10 cellular contexts compared by ENCODE assay signal in genomic region chr9:133122167-133122550, GRCh38. TPM values are rescaled to one million over a fixed set of nuclear protein-coding genes. Genes with fewer than 3 reads are reported as not detected.
A peak's percentile ranks its signal among the peaks of the same experiment; 100 is the strongest.
DNase-seq lines count a peak whose midpoint lies in the region; ATAC-seq and TF ChIP-seq lines count a peak whose summit lies in the region.
"Had no signal": no experiment of that assay in that cellular context is flagged by ENCODE, and none has a peak within 500 bp of the region (broad histone marks: within the 10 kb centered on the region; RNA-seq: fewer than 3 reads in every experiment).

No MANE protein-coding gene starts in this region.

- H3K36me3 Mint-ChIP-seq in T-helper 1 cell treated with Interleukin-12 subunit alpha and Interleukin-12 subunit beta and Interleukin-4 antibody, amounts not matched to agents 30 μg/mL and 1 μg/mL, for 36 hours (ENCODE audit: low read depth), result peaks cover 15% of the 10 kb centered on the region
- H3K36me3 Mint-ChIP-seq in activated naive CD8-positive, alpha-beta T cell treated with anti-CD3 and anti-CD28 coated beads, Interleukin-2, amount 10 ng/mL, durations not matched to agents 7 days and 5 days, result peaks cover 4% of the 10 kb centered on the region
- H3K36me3 Mint-ChIP-seq in nephron progenitor cell (ENCODE audit: low read depth), result no peaks in the 10 kb centered on the region

- no peaks in the 10 kb centered on the region for H3K27me3 Mint-ChIP-seq in T-helper 1 cell treated with Interleukin-12 subunit alpha and Interleukin-12 subunit beta and Interleukin-4 antibody, amounts not matched to agents 30 μg/mL and 1 μg/mL, for 36 hours (ENCODE audit: low read depth)
- no peaks in the 10 kb centered on the region for H3K27me3 Mint-ChIP-seq in activated naive CD8-positive, alpha-beta T cell treated with anti-CD3 and anti-CD28 coated beads, Interleukin-2, amount 10 ng/mL, durations not matched to agents 7 days and 5 days
- H3K27me3 Mint-ChIP-seq in nephron progenitor cell (ENCODE audit: low read depth, poor library complexity), result peaks cover 2% of the 10 kb centered on the region

- TF ChIP-seq CTCF in right lobe of liver (IDR thresholded peaks at IDR 0.05), result no peak
- TF ChIP-seq CTCF in stomach (IDR thresholded peaks at IDR 0.05), result no peak
- TF ChIP-seq CTCF in nephron progenitor cell (IDR thresholded peaks at IDR 0.05), result no peak

- no peaks in the 10 kb centered on the region for H3K36me3 ChIP-seq in right lobe of liver
- no peaks in the 10 kb centered on the region for H3K36me3 ChIP-seq in stomach

- H3K9me3 Mint-ChIP-seq in T-helper 1 cell treated with Interleukin-12 subunit alpha and Interleukin-12 subunit beta and Interleukin-4 antibody, amounts not matched to agents 30 μg/mL and 1 μg/mL, for 36 hours, result no peaks in the 10 kb centered on the region
- no peaks in the 10 kb centered on the region for H3K9me3 Mint-ChIP-seq in activated naive CD8-positive, alpha-beta T cell treated with anti-CD3 and anti-CD28 coated beads, Interleukin-2, amount 10 ng/mL, durations not matched to agents 7 days and 5 days
- H3K9me3 Mint-ChIP-seq in nephron progenitor cell, result no peaks in the 10 kb centered on the region

- H3K4me3 Mint-ChIP-seq in T-helper 1 cell treated with Interleukin-12 subunit alpha and Interleukin-12 subunit beta and Interleukin-4 antibody, amounts not matched to agents 30 μg/mL and 1 μg/mL, for 36 hours, result peak overlapping the region; percentile 43
- H3K4me3 Mint-ChIP-seq in activated naive CD8-positive, alpha-beta T cell treated with anti-CD3 and anti-CD28 coated beads, Interleukin-2, amount 10 ng/mL, durations not matched to agents 7 days and 5 days, result peak overlapping the region; percentile 71
- no peak overlapping the region for H3K4me3 Mint-ChIP-seq in nephron progenitor cell

- H3K27ac Mint-ChIP-seq in T-helper 1 cell treated with Interleukin-12 subunit alpha and Interleukin-12 subunit beta and Interleukin-4 antibody, amounts not matched to agents 30 μg/mL and 1 μg/mL, for 36 hours, result peak overlapping the region; percentile 58
- H3K27ac Mint-ChIP-seq in activated naive CD8-positive, alpha-beta T cell treated with anti-CD3 and anti-CD28 coated beads, Interleukin-2, amount 10 ng/mL, durations not matched to agents 7 days and 5 days, result peak overlapping the region; percentile 93
- H3K27ac Mint-ChIP-seq in nephron progenitor cell, result no peak overlapping the region

- TF ChIP-seq POLR2A in right lobe of liver (IDR thresholded peaks at IDR 0.05), result no peak
- no peak for TF ChIP-seq POLR2A in stomach (IDR thresholded peaks at IDR 0.05)

- H3K9me3 ChIP-seq in right lobe of liver (no peaks in the 10 kb centered on the region), stomach (no peaks in the 10 kb centered on the region)

- DNase-seq in T-helper 1 cell, result no peak
- no peak for DNase-seq in activated naive CD8-positive, alpha-beta T cell treated with anti-CD3 and anti-CD28 coated beads, Interleukin-2, amount 10 ng/mL, durations not matched to agents 7 days and 5 days
- no peak for DNase-seq in right lobe of liver
- DNase-seq in stomach, result no peak
- no peak for DNase-seq in nephron progenitor cell
- no peak for DNase-seq in HPDE6-E6E7 (ENCODE audit: extremely low spot score)
- DNase-seq: activated CD8-positive, alpha-beta memory T cell treated with anti-CD3 and anti-CD28 coated beads, Interleukin-2, amount 50 U/mL, for 4 hours had no signal

- H3K27me3 ChIP-seq in right lobe of liver, result no peaks in the 10 kb centered on the region
- H3K27me3 ChIP-seq in stomach, result no peaks in the 10 kb centered on the region

- intact Hi-C loops in right lobe of liver (cut with DNase I), result no loop called here
- intact Hi-C loops in stomach (cut with DNase I; ENCODE audit: low total_unique reads), result no loop called here

- no CpG with 5 or more reads among the region's 5 CpGs for WGBS in right lobe of liver (ENCODE audit: insufficient coverage, low coverage, low lambda C conversion rate, missing lambda C conversion rate)
- WGBS in stomach, 5 donors, result 84 to 96% (median 95%) methylated on average over 5 of the region's 5 CpGs

- peaks cover 2 to 37% (median 12%) of the 10 kb centered on the region in 4 donors for H3K4me1 ChIP-seq in right lobe of liver
- peaks cover 50 to 91% (median 81%) of the 10 kb centered on the region in 4 donors for H3K4me1 ChIP-seq in stomach

- H3K27ac ChIP-seq in right lobe of liver, result peak overlapping the region in 2 of 3 donors; percentile 12 to 77
- H3K27ac ChIP-seq in stomach, result peak overlapping the region; percentile 12 to 94 (median 91)
- H3K27ac ChIP-seq: SK-N-MC had no signal

- ATAC-seq in activated naive CD8-positive, alpha-beta T cell treated with anti-CD3 and anti-CD28 coated beads, Interleukin-2, amount 10 ng/mL, durations not matched to agents 7 days and 5 days (ENCODE audit: low read depth), result no peak
- ATAC-seq in right lobe of liver (no peak), HG03521 (IDR thresholded peaks at IDR 0.05; ENCODE audit: unreplicated experiment) (no peak)

- no peak overlapping the region for H3K4me3 ChIP-seq in right lobe of liver
- H3K4me3 ChIP-seq in stomach, result no peak overlapping the region

- no peak for TF ChIP-seq EP300 in stomach (IDR thresholded peaks at IDR 0.05)

- POLR2A ChIA-PET in activated naive CD8-positive, alpha-beta T cell treated with anti-CD3 and anti-CD28 coated beads, Interleukin-2, amount 10 ng/mL, durations not matched to agents 7 days and 5 days (lab: Charles Lee), result interaction anchor here (2.1 kb wide), 1 partner anchor 9 kb away, joined by 8 read pairs; no protein-coding TSS in a partner anchor

- H3K4me1 Mint-ChIP-seq in T-helper 1 cell treated with Interleukin-12 subunit alpha and Interleukin-12 subunit beta and Interleukin-4 antibody, amounts not matched to agents 30 μg/mL and 1 μg/mL, for 36 hours (ENCODE audit: low read depth), result peaks cover 58% of the 10 kb centered on the region
- H3K4me1 Mint-ChIP-seq in activated naive CD8-positive, alpha-beta T cell treated with anti-CD3 and anti-CD28 coated beads, Interleukin-2, amount 10 ng/mL, durations not matched to agents 7 days and 5 days, result peaks cover 52% of the 10 kb centered on the region
- peaks cover 77% of the 10 kb centered on the region for H3K4me1 Mint-ChIP-seq in nephron progenitor cell

RNA-seq across cellular contexts. Expression of gene RALGDS, which starts 1.1 kb away (rescaled TPM):
- total RNA-seq in activated naive CD8-positive, alpha-beta T cell treated with anti-CD3 and anti-CD28 coated beads, Interleukin-2, amount 10 ng/mL, durations not matched to agents 7 days and 5 days, result 100 to 1,000 TPM; 130 to 134 TPM
- total RNA-seq in right lobe of liver (10 to 100 TPM in 1 of 6 experiments, 1 to 10 TPM in 5; 4.3 to 19.8 (median 5.7) TPM), stomach (100 to 1,000 TPM in 1 of 5 donors, 10 to 100 TPM in 4; 29.4 to 242 (median 65.2) TPM)
- polyA plus RNA-seq in stomach, result 10 to 100 TPM; 20.5 to 45.8 (median 32.8) TPM

RNA-seq across cellular contexts. Expression of gene GBGT1, which starts 41.6 kb away (rescaled TPM):
- total RNA-seq in activated naive CD8-positive, alpha-beta T cell treated with anti-CD3 and anti-CD28 coated beads, Interleukin-2, amount 10 ng/mL, durations not matched to agents 7 days and 5 days, result 1 to 10 TPM; 4.0 to 4.5 TPM
- total RNA-seq in right lobe of liver (1 to 10 TPM in 5 of 6 experiments, under 1 TPM in 1; 0.68 to 3.7 (median 1.9) TPM), stomach (10 to 100 TPM in 3 of 5 donors, 1 to 10 TPM in 2; 1.2 to 37.9 (median 21.3) TPM)
- 10 to 100 TPM; 12.5 to 24.2 (median 23.8) TPM for polyA plus RNA-seq in stomach
